16 cellular contexts compared by ENCODE assay signal in the genomic region with DNA sequence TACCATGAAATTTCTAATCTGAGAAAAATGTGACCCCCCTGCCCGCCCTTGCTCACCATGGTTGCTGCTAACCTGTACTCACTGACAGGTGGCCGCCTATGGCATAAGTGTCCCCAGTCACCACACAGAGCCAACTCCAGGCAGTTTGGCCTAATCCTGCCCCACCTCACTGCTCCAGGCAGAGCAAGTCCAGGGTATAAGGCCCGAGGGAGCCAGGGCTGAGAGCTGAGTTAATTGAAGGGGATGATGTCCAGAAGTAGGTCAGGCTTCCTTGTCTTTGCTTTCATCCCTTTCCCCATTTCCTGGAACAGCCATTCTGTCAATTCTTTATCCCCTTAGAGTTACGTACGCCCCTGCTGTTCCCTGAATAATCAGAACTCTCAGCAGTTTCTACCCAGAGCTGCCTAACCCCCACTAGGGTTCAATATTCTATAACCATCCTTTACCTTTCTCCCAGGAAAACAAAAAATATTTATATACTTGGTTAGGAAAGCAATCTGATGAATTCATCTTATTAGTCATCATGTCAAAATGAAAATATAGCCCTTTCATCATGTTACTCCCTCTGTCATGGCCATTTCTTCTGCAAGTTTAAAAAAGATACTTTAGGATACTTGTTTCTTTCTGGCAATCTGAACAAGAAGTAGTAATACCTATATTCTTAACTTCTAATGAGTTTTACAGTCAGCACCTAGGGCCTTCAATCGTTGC. TPM values are rescaled to one million over a fixed set of nuclear protein-coding genes. Genes with fewer than 3 reads are reported as not detected.
A peak's percentile ranks its signal among the peaks of the same experiment; 100 is the strongest.
DNase-seq lines count a peak whose midpoint lies in the region; ATAC-seq and TF ChIP-seq lines count a peak whose summit lies in the region.
"Had no signal": no experiment of that assay in that cellular context is flagged by ENCODE, and none has a peak within 500 bp of the region (broad histone marks: within the 10 kb centered on the region; RNA-seq: fewer than 3 reads in every experiment).

No MANE protein-coding gene starts in this region.

- CTCF ChIA-PET in activated CD4-positive, alpha-beta memory T cell treated with anti-CD3 and anti-CD28 coated beads for 36 hours (lab: Charles Lee), result no interaction called here

- H3K9ac ChIP-seq in muscle layer of colon (ENCODE audit: low read length), result no peak overlapping the region

- no peak for DNase-seq in Right ventricle myocardium inferior (ENCODE audit: missing footprints)
- DNase-seq in right atrium auricular region (ENCODE audit: low spot score), result no peak
- no peak for DNase-seq in uterus
- no peak for DNase-seq in activated CD4-positive, alpha-beta memory T cell treated with anti-CD3 and anti-CD28 coated beads for 36 hours
- DNase-seq in caudate nucleus (lab: John Stamatoyannopoulos, UW), result no peak
- DNase-seq: activated B cell treated with CpG ODN at 0.5 μM for 24 hours; activated gamma-delta T cell; CD4-positive, alpha-beta T cell; effector CD8-positive, alpha-beta T cell; KBM-7; mucosa of descending colon; NCI-H446; posterior cingulate gyrus had no signal

- peak overlapping the region in 1 of 2 donors; percentile 60 for H3K27ac ChIP-seq in right atrium auricular region
- peak overlapping the region; percentile 17 for H3K27ac ChIP-seq in muscle layer of colon (ENCODE audit: low read depth, low read length)
- H3K27ac ChIP-seq in uterus, result peak overlapping the region; percentile 58 to 70
- H3K27ac ChIP-seq in caudate nucleus (ENCODE audit: low read depth, low read length), result no peak overlapping the region

- no peak overlapping the region for H3K27ac Mint-ChIP-seq in activated CD4-positive, alpha-beta memory T cell treated with anti-CD3 and anti-CD28 coated beads for 36 hours
- H3K27ac Mint-ChIP-seq: activated B cell treated with CpG ODN at 0.5 μM for 24 hours; CD4-positive, alpha-beta T cell had no signal

- ATAC-seq in Right ventricle myocardium inferior (peak; percentile 90), esophagus mucosa (peak; percentile 39), HG02885 (IDR thresholded peaks at IDR 0.05; ENCODE audit: poor library complexity, unreplicated experiment) (no peak)
- ATAC-seq: mucosa of descending colon had no signal

- no peak overlapping the region for H3K4me3 Mint-ChIP-seq in activated CD4-positive, alpha-beta memory T cell treated with anti-CD3 and anti-CD28 coated beads for 36 hours
- H3K4me3 Mint-ChIP-seq: activated B cell treated with CpG ODN at 0.5 μM for 24 hours; CD4-positive, alpha-beta T cell had no signal

- no peaks in the 10 kb centered on the region for H3K9me3 ChIP-seq in right atrium auricular region
- H3K9me3 ChIP-seq in muscle layer of colon (ENCODE audit: low read length), result no peaks in the 10 kb centered on the region
- H3K9me3 ChIP-seq in uterus, result no peaks in the 10 kb centered on the region
- H3K9me3 ChIP-seq: mucosa of descending colon had no signal

- H3K4me1 Mint-ChIP-seq in activated CD4-positive, alpha-beta memory T cell treated with anti-CD3 and anti-CD28 coated beads for 36 hours (ENCODE audit: low read depth), result no peaks in the 10 kb centered on the region
- H3K4me1 Mint-ChIP-seq: activated B cell treated with CpG ODN at 0.5 μM for 24 hours had no signal

- POLR2A ChIA-PET in activated CD4-positive, alpha-beta memory T cell treated with anti-CD3 and anti-CD28 coated beads for 36 hours (lab: Charles Lee), result no interaction called here

- H3K4me3 ChIP-seq in right atrium auricular region (no peak overlapping the region), muscle layer of colon (ENCODE audit: low read depth in 1 of 2, low read length in 2 of 2) (no peak overlapping the region), uterus (no peak overlapping the region)
- H3K4me3 ChIP-seq: mucosa of descending colon had no signal

- peaks cover 6% of the 10 kb centered on the region for H3K36me3 Mint-ChIP-seq in activated CD4-positive, alpha-beta memory T cell treated with anti-CD3 and anti-CD28 coated beads for 36 hours

- H3K4me1 ChIP-seq in right atrium auricular region (peaks cover 0 to 13% of the 10 kb centered on the region in 2 donors), muscle layer of colon (ENCODE audit: insufficient read depth, low read length) (peaks cover 18% of the 10 kb centered on the region), uterus (no peaks in the 10 kb centered on the region)

- H3K36me3 ChIP-seq in right atrium auricular region (peaks cover 32% of the 10 kb centered on the region), muscle layer of colon (ENCODE audit: insufficient read depth, low read length) (peaks cover 18% of the 10 kb centered on the region), uterus (no peaks in the 10 kb centered on the region)

- intact Hi-C loops in Right ventricle myocardium inferior (cut with DNase I) (no loop called here), uterus (cut with DNase I; ENCODE audit: low total_unique reads) (no loop called here)
- intact Hi-C loops in activated CD4-positive, alpha-beta memory T cell treated with anti-CD3 and anti-CD28 coated beads for 36 hours (cut with micrococcal nuclease), result no loop called here

- no peaks in the 10 kb centered on the region for H3K27me3 Mint-ChIP-seq in activated CD4-positive, alpha-beta memory T cell treated with anti-CD3 and anti-CD28 coated beads for 36 hours
- H3K27me3 Mint-ChIP-seq: CD4-positive, alpha-beta T cell had no signal

- H3K27me3 ChIP-seq in right atrium auricular region, result no peaks in the 10 kb centered on the region
- H3K27me3 ChIP-seq in muscle layer of colon (ENCODE audit: control insufficient read depth in 1 of 2, insufficient read depth in 2 of 2, low read length in 2 of 2), result no peaks in the 10 kb centered on the region
- no peaks in the 10 kb centered on the region for H3K27me3 ChIP-seq in uterus

- TF ChIP-seq POLR2A in uterus (IDR thresholded peaks at IDR 0.05), result no peak

- TF ChIP-seq CTCF in right atrium auricular region (IDR thresholded peaks at IDR 0.05) (no peak), uterus (IDR thresholded peaks at IDR 0.05) (no peak)

- no peaks in the 10 kb centered on the region for H3K9me3 Mint-ChIP-seq in activated CD4-positive, alpha-beta memory T cell treated with anti-CD3 and anti-CD28 coated beads for 36 hours
- H3K9me3 Mint-ChIP-seq: CD4-positive, alpha-beta T cell had no signal

RNA-seq across cellular contexts. Expression of a gene that starts 29.4 kb away (rescaled TPM):
- total RNA-seq in Right ventricle myocardium inferior (0.38 TPM), right atrium auricular region (1 to 10 TPM in 1 of 2 donors, under 1 TPM in 1; 0.11 to 1.3 TPM), esophagus mucosa (1.5 TPM), uterus (1 to 10 TPM in 3 of 4 donors, not detected in 1; 2.1 to 4.1 (median 2.6) TPM)
- total RNA-seq in activated CD4-positive, alpha-beta memory T cell treated with anti-CD3 and anti-CD28 coated beads for 36 hours, result under 1 TPM; 0.14 to 0.19 TPM
